In the genomic region with DNA sequence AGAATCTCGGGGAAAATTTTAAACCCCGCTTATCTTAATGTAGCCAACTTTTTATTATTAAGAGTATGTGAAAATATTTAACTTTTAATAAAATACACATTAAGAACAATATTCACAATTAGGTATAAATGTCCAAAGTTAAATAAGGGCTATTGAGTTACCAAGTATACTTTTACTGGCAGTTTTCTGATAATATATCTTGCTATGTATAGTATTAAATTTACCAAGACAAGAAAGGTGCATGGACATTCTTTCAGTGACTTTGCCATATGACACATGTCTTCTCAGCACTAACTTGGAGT, we compare ENCODE assay signal across 12 cellular contexts.
"Had no signal": no experiment of that assay in that cellular context is flagged by ENCODE, and none has a peak within 500 bp of the region (broad histone marks: within the 10 kb centered on the region; RNA-seq: fewer than 3 reads in every experiment).

No MANE protein-coding gene starts in this region.

- H3K27ac ChIP-seq: foreskin keratinocyte, sigmoid colon had no signal

- H3K27me3 ChIP-seq: foreskin keratinocyte, sigmoid colon had no signal

- H3K4me1 Mint-ChIP-seq: activated naive CD8-positive, alpha-beta T cell treated with anti-CD3 and anti-CD28 coated beads for 36 hours; nephron had no signal

- DNase-seq: activated CD4-positive, alpha-beta T cell treated with anti-CD3 and anti-CD28 coated beads, Interleukin-2, amount 50 U/mL, for 4 hours; activated CD4-positive, CD25-positive, alpha-beta regulatory T cell treated with anti-CD3 and anti-CD28 coated beads, Interleukin-2, amount 50 U/mL, for 72 hours; activated gamma-delta T cell treated with Interleukin-2 at 50 U/mL for 16 hours; activated naive CD8-positive, alpha-beta T cell treated with anti-CD3 and anti-CD28 coated beads for 36 hours; activated T-cell treated with anti-CD3 and anti-CD28 coated beads, Interleukin-2, amount 50 U/mL, for 72 hours; left cardiac atrium; sigmoid colon; stimulated activated CD4-positive, alpha-beta T cell treated with anti-CD3 and anti-CD28 coated beads, Interleukin-2, amount 100 ng/mL, for 24 hours had no signal

- H3K27me3 Mint-ChIP-seq: activated naive CD8-positive, alpha-beta T cell treated with anti-CD3 and anti-CD28 coated beads for 36 hours; type B pancreatic cell had no signal

- FAIRE-seq: bronchial epithelial cell had no signal

- H3K4me3 Mint-ChIP-seq: activated naive CD8-positive, alpha-beta T cell treated with anti-CD3 and anti-CD28 coated beads for 36 hours; activated T-cell treated with anti-CD3 and anti-CD28 coated beads, Interleukin-2, amount 50 U/mL, for 72 hours; nephron; type B pancreatic cell had no signal

- H3K27ac Mint-ChIP-seq: activated naive CD8-positive, alpha-beta T cell treated with anti-CD3 and anti-CD28 coated beads for 36 hours; nephron; type B pancreatic cell had no signal

- H3K9me3 ChIP-seq: sigmoid colon had no signal

- H3K4me1 ChIP-seq: foreskin keratinocyte, sigmoid colon had no signal

- H3K4me3 ChIP-seq: sigmoid colon had no signal

- H3K9me3 Mint-ChIP-seq: activated naive CD8-positive, alpha-beta T cell treated with anti-CD3 and anti-CD28 coated beads for 36 hours; activated T-cell treated with anti-CD3 and anti-CD28 coated beads, Interleukin-2, amount 50 U/mL, for 72 hours; nephron; type B pancreatic cell had no signal
